In genomic region chr3:153528473-153528872, GRCh38 we compare ENCODE assay signal across 23 cellular contexts.
"Had no signal": no experiment of that assay in that cellular context is flagged by ENCODE, and none has a peak within 500 bp of the region (broad histone marks: within the 10 kb centered on the region; RNA-seq: fewer than 3 reads in every experiment).

No MANE protein-coding gene starts in this region.

- H3K27ac ChIP-seq: colonic mucosa, epithelial cell of prostate, esophagus squamous epithelium, gastrocnemius medialis, heart right ventricle, left lung, lower lobe of right lung had no signal

- H3K27me3 ChIP-seq: colonic mucosa, esophagus squamous epithelium, gastrocnemius medialis, heart right ventricle, left lung had no signal

- H3K4me3 ChIP-seq: colonic mucosa, esophagus squamous epithelium, gastrocnemius medialis, heart right ventricle, left lung, lower lobe of right lung had no signal

- H3K36me3 ChIP-seq: colonic mucosa, esophagus squamous epithelium, gastrocnemius medialis, heart right ventricle, left lung, lower lobe of right lung had no signal

- DNase-seq: colonic mucosa; cortex of kidney; effector CD8-positive, alpha-beta T cell; effector memory CD8-positive, alpha-beta T cell; endodermal cell; erythroblast; esophagus squamous epithelium; foreskin fibroblast; foreskin melanocyte; gastrocnemius medialis; glutamatergic neuron; head of caudate nucleus; heart right ventricle; hippocampal formation; kidney glomerular epithelial cell; left lung; left ventricle myocardium superior; lower lobe of right lung; mesendoderm; midbrain; naive thymus-derived CD4-positive, alpha-beta T cell had no signal

- H3K9me3 ChIP-seq: colonic mucosa, esophagus squamous epithelium, gastrocnemius medialis had no signal

- ATAC-seq: effector memory CD8-positive, alpha-beta T cell; esophagus mucosa; gastrocnemius medialis; heart right ventricle; left lung; left ventricle myocardium superior; lower lobe of right lung; naive thymus-derived CD4-positive, alpha-beta T cell had no signal

- H3K4me1 ChIP-seq: colonic mucosa, esophagus squamous epithelium, gastrocnemius medialis, heart right ventricle, lower lobe of right lung had no signal
